ENCODE assay signal across 35 cellular contexts in the genomic region with DNA sequence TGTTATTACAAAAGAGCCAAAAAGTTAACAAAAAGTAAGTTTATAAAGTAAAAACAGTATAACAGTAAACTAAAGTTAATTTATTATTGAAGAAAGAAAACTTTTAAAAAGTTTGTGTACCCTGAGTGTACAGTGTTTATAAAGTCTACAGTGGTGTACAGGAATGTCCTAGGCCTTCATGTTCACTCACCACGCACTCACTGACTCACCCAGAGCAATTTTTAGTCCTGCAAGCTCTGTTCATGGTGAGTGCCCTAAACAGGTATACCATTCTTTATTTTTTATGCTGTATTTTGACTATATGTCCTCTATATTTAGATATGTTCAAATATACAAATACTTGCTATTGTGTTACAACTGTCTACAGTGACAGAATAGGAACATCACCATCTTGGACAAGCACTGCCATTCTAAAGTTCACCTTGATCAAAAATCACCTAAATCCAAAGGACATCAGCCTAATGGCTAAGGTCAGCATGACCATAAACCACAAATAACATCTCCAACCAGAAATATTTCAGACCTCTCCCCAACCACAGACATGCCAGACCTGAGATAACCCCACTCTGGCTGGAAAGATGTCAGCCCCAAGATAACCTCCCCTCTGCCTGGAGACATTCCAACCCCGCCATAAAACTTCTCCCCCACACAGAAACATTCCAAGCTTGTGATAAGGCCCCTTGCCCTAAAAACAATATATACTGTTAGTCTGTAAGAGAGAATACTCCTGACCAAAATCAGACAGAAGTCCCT. TPM values are rescaled to one million over a fixed set of nuclear protein-coding genes. Genes with fewer than 3 reads are reported as not detected.
A peak's percentile ranks its signal among the peaks of the same experiment; 100 is the strongest.
DNase-seq lines count a peak whose midpoint lies in the region; ATAC-seq, FAIRE-seq and TF ChIP-seq lines count a peak whose summit lies in the region.
"Had no signal": no experiment of that assay in that cellular context is flagged by ENCODE, and none has a peak within 500 bp of the region (broad histone marks: within the 10 kb centered on the region; RNA-seq: fewer than 3 reads in every experiment).

No MANE protein-coding gene starts in this region.

- H3K27ac ChIP-seq in K562 (ENCODE audit: extremely low read depth, low read depth, low read length) = no peak overlapping the region
- peak overlapping the region; percentile 63 for H3K27ac ChIP-seq in smooth muscle cell (ENCODE audit: low read depth)
- no peak overlapping the region for H3K27ac ChIP-seq in CD4-positive, alpha-beta T cell (ENCODE audit: low read depth, low read length)
- H3K27ac ChIP-seq: BLaER1, heart left ventricle, lower lobe of right lung, pancreas, upper lobe of right lung had no signal

- H3K27me3 Mint-ChIP-seq in CD4-positive, alpha-beta T cell = peaks cover 56% of the 10 kb centered on the region

- intact Hi-C loops in K562 (cut with micrococcal nuclease) (no loop called here), left cardiac atrium (cut with DNase I) (no loop called here)
- intact Hi-C loops in CD4-positive, alpha-beta T cell (cut with DNase I, micrococcal nuclease) = no loop called here

- in situ Hi-C loops in K562 (cut with MboI) = no loop called here

- H3K9me3 Mint-ChIP-seq in activated naive CD4-positive, alpha-beta T cell treated with anti-CD3 and anti-CD28 coated beads, Interleukin-2, amount 50 U/mL, for 72 hours = peaks cover 11 to 15% of the 10 kb centered on the region in 2 donors
- peaks cover 4% of the 10 kb centered on the region for H3K9me3 Mint-ChIP-seq in CD4-positive, alpha-beta T cell

- TF ChIP-seq POLR2A in K562 (conservative IDR thresholded peaks at IDR 0.05) = no peak

- POLR2A ChIA-PET in K562 (lab: Yijun Ruan, JAX) = no interaction called here
- POLR2A ChIA-PET in CD4-positive, alpha-beta T cell (lab: Charles Lee) = no interaction called here

- BruUV-seq in K562 (replicated peaks; lab: Mats Ljungman, UMichigan) = no TSS peak

- H3K79me2 ChIP-seq in K562 (ENCODE audit: control insufficient read depth, insufficient read depth, low read length) (no peaks in the 10 kb centered on the region), smooth muscle cell (ENCODE audit: low read depth) (no peaks in the 10 kb centered on the region)

- H3K4me1 ChIP-seq in K562 (replicated peaks in 1 of 2; ENCODE audit: control insufficient read depth in 2 of 2, insufficient read depth in 2 of 2, low read length in 2 of 2) (no peaks in the 10 kb centered on the region), smooth muscle cell (ENCODE audit: low read depth) (no peaks in the 10 kb centered on the region)
- H3K4me1 ChIP-seq: heart left ventricle, lower lobe of right lung, pancreas, upper lobe of right lung had no signal

- H3K4me2 ChIP-seq in K562 (ENCODE audit: insufficient read depth, low read length) (no peak overlapping the region), smooth muscle cell (peak overlapping the region; percentile 71)
- H3K4me2 ChIP-seq: BLaER1, SK-N-SH had no signal

- CTCF ChIA-PET in K562 (lab: Yijun Ruan, JAX; ENCODE audit: low intra/inter-chr PET ratio) = no interaction called here
- CTCF ChIA-PET in CD4-positive, alpha-beta T cell (lab: Charles Lee) = no interaction called here

- H3K9me1 ChIP-seq in K562 (ENCODE audit: control insufficient read depth, insufficient read depth, low read length) = no peaks in the 10 kb centered on the region

- H3K4me3 Mint-ChIP-seq in CD4-positive, alpha-beta T cell = no peak overlapping the region
- H3K4me3 Mint-ChIP-seq: activated CD4-positive, alpha-beta memory T cell treated with anti-CD3 and anti-CD28 coated beads for 36 hours; HFFc6; T-helper 1 cell treated with Interleukin-12 subunit alpha and Interleukin-12 subunit beta and Interleukin-4 antibody, amounts not matched to agents 30 μg/mL and 1 μg/mL, for 36 hours had no signal

- H3K27me3 ChIP-seq in K562 (ENCODE audit: control insufficient read depth in 2 of 2, insufficient read depth in 2 of 2, low read length in 2 of 2) = peaks cover 0 to 8% of the 10 kb centered on the region in 2 experiments; a peak in 3 of 5 replicates
- H3K27me3 ChIP-seq in smooth muscle cell (ENCODE audit: low read depth) = no peaks in the 10 kb centered on the region
- H3K27me3 ChIP-seq in CD4-positive, alpha-beta T cell (ENCODE audit: control insufficient read depth, insufficient read depth, low read length) = peaks cover 4% of the 10 kb centered on the region
- H3K27me3 ChIP-seq: BLaER1, pancreas, upper lobe of right lung had no signal

- 3% methylated on average over 2 of the region's 2 CpGs for WGBS in K562 (ENCODE audit: insufficient coverage, low coverage, missing lambda C conversion rate)
- WGBS in smooth muscle cell (ENCODE audit: low lambda C conversion rate) = 28% methylated on average over 2 of the region's 2 CpGs

- no peak for TF ChIP-seq CTCF in K562 (IDR thresholded peaks at IDR 0.05 in 2 of 3, conservative IDR thresholded peaks at IDR 0.05 in 1 of 3; ENCODE audit: insufficient read depth in 2 of 3, low read depth in 1 of 3, low read length in 3 of 3)
- TF ChIP-seq CTCF in smooth muscle cell (IDR thresholded peaks at IDR 0.05; ENCODE audit: borderline replicate concordance, insufficient read depth, poor library complexity, severe bottlenecking) = no peak
- no peak for TF ChIP-seq CTCF in CD4-positive, alpha-beta T cell (IDR thresholded peaks at IDR 0.05)

- no peaks in the 10 kb centered on the region for H4K20me1 ChIP-seq in K562 (replicated peaks; ENCODE audit: control insufficient read depth, insufficient read depth, low read length)
- no peaks in the 10 kb centered on the region for H4K20me1 ChIP-seq in smooth muscle cell (ENCODE audit: low read depth)
- H4K20me1 ChIP-seq: BLaER1 had no signal

- no peaks in the 10 kb centered on the region for H3K4me1 Mint-ChIP-seq in CD4-positive, alpha-beta T cell (ENCODE audit: low read depth)

- H3K9me3 ChIP-seq in K562 (replicated peaks; ENCODE audit: control insufficient read depth, insufficient read depth, low read depth, low read length) (no peaks in the 10 kb centered on the region), smooth muscle cell (replicated peaks; ENCODE audit: low read depth) (peaks cover 1% of the 10 kb centered on the region)
- H3K9me3 ChIP-seq in CD4-positive, alpha-beta T cell (ENCODE audit: control insufficient read depth, low read length) = peaks cover 1% of the 10 kb centered on the region
- H3K9me3 ChIP-seq: pancreas, upper lobe of right lung had no signal

- H3K9ac ChIP-seq in K562 (ENCODE audit: insufficient read depth in 1 of 2, low read depth in 2 of 2, low read length in 2 of 2) (no peak overlapping the region), smooth muscle cell (ENCODE audit: low read depth) (no peak overlapping the region)
- H3K9ac ChIP-seq: BLaER1, SK-N-SH had no signal

- H2AFZ ChIP-seq in K562 (ENCODE audit: low read depth, low read length) (no peak overlapping the region), smooth muscle cell (ENCODE audit: low read depth) (peak overlapping the region; percentile 75)

- no peak overlapping the region for H3K4me3 ChIP-seq in K562
- H3K4me3 ChIP-seq in smooth muscle cell = no peak overlapping the region
- H3K4me3 ChIP-seq: BLaER1, heart left ventricle, lower lobe of right lung, pancreas, upper lobe of right lung had no signal

- no peak for FAIRE-seq in K562 (lab: Jason Lieb, UNC)
- FAIRE-seq: bronchial epithelial cell, colon, kidney, pancreas had no signal

- no peak for TF ChIP-seq RAD21 in K562 (CRISPR knock-in tag; conservative IDR thresholded peaks at IDR 0.05 in 1 of 2, IDR thresholded peaks at IDR 0.05 in 1 of 2)

- H3F3A ChIP-seq in smooth muscle cell (ENCODE audit: low read depth) = peaks cover 6% of the 10 kb centered on the region

- no peak overlapping the region for H3K27ac Mint-ChIP-seq in activated naive CD4-positive, alpha-beta T cell treated with anti-CD3 and anti-CD28 coated beads, Interleukin-2, amount 50 U/mL, for 72 hours
- no peak overlapping the region for H3K27ac Mint-ChIP-seq in CD4-positive, alpha-beta T cell
- H3K27ac Mint-ChIP-seq: activated CD4-positive, alpha-beta memory T cell treated with anti-CD3 and anti-CD28 coated beads for 36 hours; HFFc6; T-helper 1 cell treated with Interleukin-12 subunit alpha and Interleukin-12 subunit beta and Interleukin-4 antibody, amounts not matched to agents 30 μg/mL and 1 μg/mL, for 36 hours had no signal

- peaks cover 11 to 13% of the 10 kb centered on the region in 2 donors for H3K36me3 Mint-ChIP-seq in activated naive CD4-positive, alpha-beta T cell treated with anti-CD3 and anti-CD28 coated beads, Interleukin-2, amount 50 U/mL, for 72 hours
- no peaks in the 10 kb centered on the region for H3K36me3 Mint-ChIP-seq in CD4-positive, alpha-beta T cell (ENCODE audit: low read depth)

- no peaks in the 10 kb centered on the region for H3K36me3 ChIP-seq in K562 (ENCODE audit: control insufficient read depth, insufficient read depth, low read length)
- H3K36me3 ChIP-seq in smooth muscle cell (ENCODE audit: low read depth) = no peaks in the 10 kb centered on the region
- H3K36me3 ChIP-seq: BLaER1, heart left ventricle, lower lobe of right lung, pancreas, upper lobe of right lung had no signal

- TF ChIP-seq EP300 in K562 (IDR thresholded peaks at IDR 0.05; ENCODE audit: low read length) = peak; percentile 21; the same call in 1 of the 2 replicates

- no peak for ATAC-seq in K562
- ATAC-seq in activated naive CD4-positive, alpha-beta T cell treated with anti-CD3 and anti-CD28 coated beads, Interleukin-2, amount 50 U/mL, for 72 hours = no peak
- no peak for ATAC-seq in CD4-positive, alpha-beta T cell (ENCODE audit: poor library complexity)
- ATAC-seq in HG02610 (IDR thresholded peaks at IDR 0.05; ENCODE audit: unreplicated experiment) = no peak
- no peak for ATAC-seq in left cardiac atrium
- ATAC-seq: heart left ventricle; lower lobe of right lung; pancreas; stimulated activated naive CD8-positive, alpha-beta T cell treated with anti-CD3 and anti-CD28 coated beads, Interleukin-15, Interleukin-2, amounts not matched to agents 100 U/mL and 50 U/mL, for 24 hours; upper lobe of right lung had no signal

- DNase-seq in M059J (ENCODE audit: low read depth) = peak; percentile 83
- peak in 1 of 4 experiments; percentile 12 for DNase-seq in K562 (ENCODE audit: extremely low read depth in 1 of 4, low spot score in 3 of 4)
- DNase-seq in iris pigment epithelial cell (ENCODE audit: low read depth) = peak; percentile 74
- DNase-seq in smooth muscle cell (lab: John Stamatoyannopoulos, UW; ENCODE audit: unreplicated experiment) = no peak
- DNase-seq in activated naive CD4-positive, alpha-beta T cell treated with anti-CD3 and anti-CD28 coated beads, Interleukin-2, amount 50 U/mL, for 72 hours (ENCODE audit: low spot score in 2 of 2) = no peak
- DNase-seq in CD4-positive, alpha-beta T cell = no peak
- DNase-seq in left cardiac atrium = no peak
- DNase-seq: activated CD4-positive, alpha-beta memory T cell treated with anti-CD3 and anti-CD28 coated beads for 36 hours; activated CD4-positive, CD25-positive, alpha-beta regulatory T cell treated with anti-CD3 and anti-CD28 coated beads, Interleukin-2, amount 50 U/mL, for 72 hours; activated CD8-positive, alpha-beta memory T cell treated with anti-CD3 and anti-CD28 coated beads, Interleukin-2, amount 50 U/mL, for 4 hours; activated naive CD4-positive, alpha-beta T cell; heart left ventricle; HFFc6; KBM-7; kidney; lower lobe of right lung; MM.1S; NCI-H1417; NCI-H2029 treated with DMSO at 0.1 percent for 48 hours; NCI-H524 treated with DMSO at 0.1 percent for 48 hours; pancreas; retina; SK-N-SH; stimulated activated CD4-positive, alpha-beta T cell treated with anti-CD3 and anti-CD28 coated beads, Interleukin-1b, Interleukin-23, amount 100 ng/mL, for 48 hours; stimulated activated naive CD8-positive, alpha-beta T cell treated with anti-CD3 and anti-CD28 coated beads, Interleukin-15, Interleukin-2, amounts not matched to agents 100 U/mL and 50 U/mL, for 24 hours; upper lobe of right lung had no signal

RNA-seq across cellular contexts. Expression of a gene that starts 56.1 kb away (rescaled TPM):
- 0.07 TPM in 1 of 2 replicates, not detected in the other for total RNA-seq in M059J (2014; rRNA removed; shearing (Covaris generic))
- total RNA-seq in K562 (2011; cell fraction: chromatin; rRNA removed; ENCODE audit: low replicate concordance) = not detected in 2 replicates
- total RNA-seq in K562 (2011; cell fraction: nucleolus; rRNA removed) = not detected in 2 replicates
- not detected in 2 replicates for total RNA-seq in K562 (2011; cell fraction: nucleoplasm; rRNA removed)
- total RNA-seq in K562 (2014; rRNA removed) = not detected in 2 replicates
- total RNA-seq in K562 (2014; rRNA removed; fragmentation: Illumina TruSeq; extraction: Trizol) = not detected in 2 replicates
- not detected in 2 replicates for total RNA-seq in K562 (2015; rRNA removed; fragmentation: Illumina TruSeq; extraction: Trizol)
- not detected in 2 replicates for total RNA-seq in K562 (2021)
- not detected in 2 replicates for polyA plus RNA-seq in K562 (2011; rRNA removed)
- not detected in 2 replicates for polyA plus RNA-seq in K562 (2011; cell fraction: cytosol; rRNA removed)
- not detected in 2 replicates for polyA plus RNA-seq in K562 (2011; cell fraction: nucleus; rRNA removed)
- not detected in 2 replicates for polyA plus RNA-seq in K562 (2012)
- polyA plus RNA-seq in K562 (2014; fragmentation: Illumina TruSeq; extraction: Trizol) = not detected in 2 replicates
- polyA plus RNA-seq in K562 (2014; fragmentation: Nextera tagmentation; extraction: Ambion mirVana) = not detected
- not detected in 2 replicates for polyA plus RNA-seq in K562 (2014; rRNA removed)
- not detected in 2 replicates for polyA minus RNA-seq in K562 (2011; rRNA and poly(A)+ RNA removed)
- not detected in 2 replicates for polyA minus RNA-seq in K562 (2011; cell fraction: cytosol; rRNA and poly(A)+ RNA removed)
- polyA minus RNA-seq in K562 (2011; cell fraction: nucleus; rRNA and poly(A)+ RNA removed) = not detected in 2 replicates
- total RNA-seq in smooth muscle cell = not detected in 2 replicates
- not detected in 2 replicates for polyA plus RNA-seq in smooth muscle cell
- not detected for total RNA-seq in activated naive CD4-positive, alpha-beta T cell treated with anti-CD3 and anti-CD28 coated beads, Interleukin-2, amount 50 U/mL, for 72 hours
- total RNA-seq in CD4-positive, alpha-beta T cell = not detected
- not detected for total RNA-seq in left cardiac atrium
- total RNA-seq: activated CD4-positive, alpha-beta memory T cell treated with anti-CD3 and anti-CD28 coated beads for 36 hours; bronchial epithelial cell; heart left ventricle; HFFc6; HT1080; lower lobe of right lung; pancreas; temporal lobe; upper lobe of right lung had no signal
- polyA plus RNA-seq: adipose tissue, heart left ventricle, neural cell, pancreas, SK-N-SH had no signal

Comparison
In these comparisons a context has a peak if more than half of its experiments do, and no peak if none do; other contexts are left out.
1. DNase-seq: peak in M059J (single experiment) and iris pigment epithelial cell (single experiment); none in smooth muscle cell (single experiment), activated naive CD4-positive, alpha-beta T cell treated with anti-CD3 and anti-CD28 coated beads, Interleukin-2, amount 50 U/mL, for 72 hours (0 of 2), CD4-positive, alpha-beta T cell (0 of 10) and left cardiac atrium (single experiment).